8 cellular contexts compared by ENCODE assay signal in the genomic region with DNA sequence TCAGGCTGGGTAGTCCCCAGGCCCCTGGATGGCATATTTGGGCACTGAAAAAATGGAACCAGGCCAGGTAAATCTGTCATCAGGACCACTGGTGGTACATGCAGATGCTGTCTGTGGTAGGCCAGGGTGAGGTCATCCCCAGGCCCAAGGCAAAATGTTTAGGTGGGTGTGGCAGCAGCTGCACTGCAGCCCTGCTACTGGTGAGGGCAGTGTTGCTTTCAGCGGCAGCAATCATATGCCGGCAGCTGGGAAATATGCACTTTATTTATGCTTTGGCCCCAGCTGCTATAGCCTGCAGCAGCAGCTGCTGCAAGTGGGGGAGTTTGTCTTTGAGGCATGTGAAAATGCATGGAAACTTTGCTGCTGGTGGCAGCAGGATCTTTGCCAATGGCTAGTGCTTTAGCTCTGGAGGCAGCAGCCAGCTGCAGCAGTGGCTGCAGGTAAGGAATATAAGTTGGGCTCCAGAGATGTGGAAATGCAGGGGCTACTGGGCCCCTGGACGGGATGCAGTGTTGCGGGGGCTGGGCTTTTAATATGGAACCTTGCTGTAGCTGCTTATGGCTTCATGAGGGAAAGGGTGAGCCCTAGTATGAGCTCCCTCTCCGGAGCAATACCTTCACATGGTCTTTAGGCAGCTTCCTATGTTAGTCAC.
DNase-seq lines count a peak whose midpoint lies in the region; ATAC-seq, FAIRE-seq and TF ChIP-seq lines count a peak whose summit lies in the region.

No MANE protein-coding gene starts in this region.

- H3K27ac ChIP-seq in colonic mucosa (no peak overlapping the region), small intestine (ENCODE audit: low read depth in 1 of 2, low read length in 1 of 2) (no peak overlapping the region), caudate nucleus (ENCODE audit: low read depth, low read length) (no peak overlapping the region)

- H3K9ac ChIP-seq in colonic mucosa (ENCODE audit: low read depth in 2 of 2, low read length in 2 of 2), result no peak overlapping the region

- intact Hi-C loops in colonic mucosa (cut with DNase I), result no loop called here

- H3K4me3 ChIP-seq in colonic mucosa, result no peak overlapping the region
- no peak overlapping the region for H3K4me3 ChIP-seq in small intestine (ENCODE audit: low read depth in 1 of 2, low read length in 2 of 2)

- H3K27me3 ChIP-seq in colonic mucosa, result no peaks in the 10 kb centered on the region
- no peaks in the 10 kb centered on the region for H3K27me3 ChIP-seq in small intestine (ENCODE audit: control insufficient read depth in 2 of 2, insufficient read depth in 2 of 2, low read length in 2 of 2)

- no peaks in the 10 kb centered on the region for H3K4me1 ChIP-seq in colonic mucosa
- no peaks in the 10 kb centered on the region for H3K4me1 ChIP-seq in small intestine (ENCODE audit: control insufficient read depth in 2 of 2, insufficient read depth in 1 of 2, low read depth in 1 of 2, low read length in 1 of 2)

- peak; percentile 34 for TF ChIP-seq CTCF in colonic mucosa (IDR thresholded peaks at IDR 0.05)

- ATAC-seq in GM18867 (IDR thresholded peaks at IDR 0.05; ENCODE audit: unreplicated experiment) (peak; percentile 65), HG02973 (IDR thresholded peaks at IDR 0.05; ENCODE audit: unreplicated experiment) (peak; percentile 73)

- peak; percentile 72 for DNase-seq in COLO668 (lab: John Stamatoyannopoulos, UW; ENCODE audit: unreplicated experiment)
- DNase-seq in NCI-H446 treated with DMSO at 0.1 percent for 48 hours (lab: John Stamatoyannopoulos, UW), result peak; percentile 71
- DNase-seq in colonic mucosa, result no peak
- DNase-seq in small intestine, result peak; percentile 35
- no peak for DNase-seq in caudate nucleus (lab: John Stamatoyannopoulos, UW)
- DNase-seq in stimulated activated CD4-positive, alpha-beta T cell treated with anti-CD3 and anti-CD28 coated beads, Interleukin-4, amount 100 ng/mL, for 24 hours, result no peak

- H3K9me3 ChIP-seq in colonic mucosa, result no peaks in the 10 kb centered on the region
- H3K9me3 ChIP-seq in small intestine (ENCODE audit: control insufficient read depth, low read depth), result no peaks in the 10 kb centered on the region

- WGBS in small intestine, 3 donors, result 44 to 50% (median 45%) methylated on average over 5 of the region's 5 CpGs

- H3K36me3 ChIP-seq in colonic mucosa, result no peaks in the 10 kb centered on the region
- H3K36me3 ChIP-seq in small intestine (ENCODE audit: control insufficient read depth in 2 of 2, insufficient read depth in 2 of 2, low read length in 2 of 2), result no peaks in the 10 kb centered on the region

- no peak for FAIRE-seq in small intestine (lab: Jason Lieb, UNC)

Comparison
In these comparisons a context has a peak if more than half of its experiments do, and no peak if none do; other contexts are left out.
1. DNase-seq: peak in COLO668 (single experiment), NCI-H446 treated with DMSO at 0.1 percent for 48 hours (single experiment) and small intestine (single experiment); none in colonic mucosa (single experiment), caudate nucleus (0 of 61) and stimulated activated CD4-positive, alpha-beta T cell treated with anti-CD3 and anti-CD28 coated beads, Interleukin-4, amount 100 ng/mL, for 24 hours (single experiment).